Comparison of ENCODE assay signal across 15 cellular contexts in the genomic region with DNA sequence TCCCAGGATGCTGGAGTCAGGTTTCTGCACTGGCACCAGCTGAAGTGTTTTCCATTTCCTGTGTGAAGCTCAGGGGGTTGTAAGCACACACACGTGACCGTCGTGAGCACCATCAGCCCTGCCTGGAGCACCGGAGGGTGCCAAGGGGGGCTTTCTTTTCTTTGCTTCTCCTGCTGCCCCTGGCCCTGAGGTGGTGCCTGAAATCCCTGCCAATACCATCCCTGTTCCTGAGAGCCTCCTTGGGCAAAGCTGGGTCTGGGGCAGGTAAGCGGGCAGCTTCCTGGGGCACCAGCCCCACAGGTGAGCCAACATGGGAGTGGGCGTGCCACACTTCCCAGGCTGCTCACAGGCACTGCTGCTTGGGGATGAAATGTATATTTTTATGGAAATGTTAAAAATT.
A peak's percentile ranks its signal among the peaks of the same experiment; 100 is the strongest.
DNase-seq lines count a peak whose midpoint lies in the region; ATAC-seq and TF ChIP-seq lines count a peak whose summit lies in the region.
"Had no signal": no experiment of that assay in that cellular context is flagged by ENCODE, and none has a peak within 500 bp of the region (broad histone marks: within the 10 kb centered on the region; RNA-seq: fewer than 3 reads in every experiment).

No MANE protein-coding gene starts in this region.

- DNase-seq in COR-L47 (lab: John Stamatoyannopoulos, UW) (peak; percentile 4), NCI-H1092 treated with DMSO at 0.1 percent for 48 hours (lab: John Stamatoyannopoulos, UW) (peak; percentile 85), NCI-H2107 treated with DMSO at 0.1 percent for 48 hours (lab: John Stamatoyannopoulos, UW; ENCODE audit: unreplicated experiment) (peak; percentile 75), coronary artery (ENCODE audit: low spot score) (peak; percentile 46), hypothalamus (lab: John Stamatoyannopoulos, UW) (no peak), caudate nucleus (lab: John Stamatoyannopoulos, UW) (no peak)
- DNase-seq: BE2C, DMS153, GM23248, MV-4-11, NCI-H2171, NCI-H524, PC-3 had no signal

- no peak overlapping the region for H3K27ac ChIP-seq in coronary artery
- H3K27ac ChIP-seq in caudate nucleus (ENCODE audit: low read depth, low read length), result no peak overlapping the region
- H3K27ac ChIP-seq: GM23248 had no signal

- H3K4me3 ChIP-seq in coronary artery, result no peak overlapping the region
- H3K4me3 ChIP-seq: GM12878, GM23248 had no signal

- ATAC-seq in GM18861 (IDR thresholded peaks at IDR 0.05; ENCODE audit: unreplicated experiment), result no peak
- ATAC-seq: GM12878, PC-3 had no signal

- TF ChIP-seq CTCF in coronary artery (IDR thresholded peaks at IDR 0.05), result no peak

Comparison
In these comparisons a context has a peak if more than half of its experiments do, and no peak if none do; other contexts are left out.
1. DNase-seq: peak in COR-L47 (single experiment), NCI-H1092 treated with DMSO at 0.1 percent for 48 hours (single experiment), NCI-H2107 treated with DMSO at 0.1 percent for 48 hours (single experiment) and coronary artery (single experiment); none in hypothalamus (0 of 51) and caudate nucleus (0 of 61).